Comparison of ENCODE assay signal across 19 cellular contexts in the genomic region with DNA sequence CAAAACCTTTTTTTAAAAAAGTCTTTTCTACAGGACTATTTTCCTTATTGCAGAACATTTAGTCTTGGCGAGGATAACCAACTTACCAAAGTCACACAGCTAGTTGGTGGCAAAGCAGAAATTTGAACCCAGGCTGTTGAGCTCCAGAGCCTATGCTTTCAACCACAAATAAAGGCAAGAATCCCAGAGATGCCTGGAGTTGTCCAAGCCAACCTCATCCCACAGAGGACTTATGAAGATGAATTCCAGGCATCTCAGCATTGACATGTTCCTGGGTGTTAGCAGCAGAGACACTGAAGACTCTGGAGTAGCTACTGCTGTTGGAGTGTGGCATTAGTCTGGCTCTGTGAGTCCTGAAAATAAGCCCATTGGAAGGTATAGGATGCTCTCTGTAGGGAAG.
"Had no signal": no experiment of that assay in that cellular context is flagged by ENCODE, and none has a peak within 500 bp of the region (broad histone marks: within the 10 kb centered on the region; RNA-seq: fewer than 3 reads in every experiment).

No MANE protein-coding gene starts in this region.

- H3K27ac ChIP-seq: RWPE1 had no signal

- H3K27me3 ChIP-seq: MG63 had no signal

- H3K9ac ChIP-seq: SK-N-SH had no signal

- H3K36me3 ChIP-seq: MG63 had no signal

- DNase-seq: Karpas-422, KG1, MG63, NCI-H1092, NCI-H1105 treated with DMSO at 0.1 percent for 48 hours, NCI-H1417 treated with DMSO at 0.1 percent for 48 hours, NCI-H146, NCI-H1694 treated with DMSO at 0.1 percent for 48 hours, NCI-H1930, NCI-H2081, NCI-H2107, NCI-H2227 treated with DMSO at 0.1 percent for 48 hours, NCI-H510A, NCI-H524 treated with DMSO at 0.1 percent for 48 hours, NCI-H69, NCI-H774, SHP77, SK-N-SH had no signal

- H3K4me2 ChIP-seq: SK-N-SH had no signal

- H3K4me3 ChIP-seq: MG63 had no signal

- H3K9me3 ChIP-seq: MG63, SK-N-SH had no signal
